1 cellular context compared by ENCODE assay signal in genomic region chr5:10747678-10748622, GRCh38.
TF ChIP-seq lines count a peak whose summit lies in the region.

No MANE protein-coding gene starts in this region.

TF ChIP-seq in HepG2, 621 proteins besides CTCF, POLR2A, EP300 and RAD21 (continued from another document and continues in another):
- no peak for TF ChIP-seq ZBTB40 (IDR thresholded peaks at IDR 0.05)
- TF ChIP-seq ZBTB40 (CRISPR knock-in tag; IDR thresholded peaks at IDR 0.05) = no peak
- no peak for TF ChIP-seq FOXA1 (IDR thresholded peaks at IDR 0.05)
- TF ChIP-seq FOXA1 (CRISPR knock-in tag; IDR thresholded peaks at IDR 0.05) = no peak
- TF ChIP-seq PREB (CRISPR knock-in tag; IDR thresholded peaks at IDR 0.05) = no peak
- TF ChIP-seq SRSF4 (IDR thresholded peaks at IDR 0.05; ENCODE audit: low read depth, low read length, poor library complexity, severe bottlenecking) = no peak
- no peak for TF ChIP-seq KAT8 (CRISPR knock-in tag; IDR thresholded peaks at IDR 0.05)
- no peak for TF ChIP-seq SOX6 (IDR thresholded peaks at IDR 0.05)
- peak; percentile 41; the same call in 1 of the 2 replicates for TF ChIP-seq SOX6 (CRISPR knock-in tag; IDR thresholded peaks at IDR 0.05)
- TF ChIP-seq ZNF460 (CRISPR knock-in tag; IDR thresholded peaks at IDR 0.05; ENCODE audit: borderline replicate concordance) = no peak
- TF ChIP-seq, protein P1, sequence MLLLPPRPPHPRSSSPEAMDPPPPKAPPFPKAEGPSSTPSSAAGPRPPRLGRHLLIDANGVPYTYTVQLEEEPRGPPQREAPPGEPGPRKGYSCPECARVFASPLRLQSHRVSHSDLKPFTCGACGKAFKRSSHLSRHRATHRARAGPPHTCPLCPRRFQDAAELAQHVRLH (CRISPR knock-in tag; IDR thresholded peaks at IDR 0.05; ENCODE audit: borderline replicate concordance, low read depth) = no peak
- TF ChIP-seq, protein P2, sequence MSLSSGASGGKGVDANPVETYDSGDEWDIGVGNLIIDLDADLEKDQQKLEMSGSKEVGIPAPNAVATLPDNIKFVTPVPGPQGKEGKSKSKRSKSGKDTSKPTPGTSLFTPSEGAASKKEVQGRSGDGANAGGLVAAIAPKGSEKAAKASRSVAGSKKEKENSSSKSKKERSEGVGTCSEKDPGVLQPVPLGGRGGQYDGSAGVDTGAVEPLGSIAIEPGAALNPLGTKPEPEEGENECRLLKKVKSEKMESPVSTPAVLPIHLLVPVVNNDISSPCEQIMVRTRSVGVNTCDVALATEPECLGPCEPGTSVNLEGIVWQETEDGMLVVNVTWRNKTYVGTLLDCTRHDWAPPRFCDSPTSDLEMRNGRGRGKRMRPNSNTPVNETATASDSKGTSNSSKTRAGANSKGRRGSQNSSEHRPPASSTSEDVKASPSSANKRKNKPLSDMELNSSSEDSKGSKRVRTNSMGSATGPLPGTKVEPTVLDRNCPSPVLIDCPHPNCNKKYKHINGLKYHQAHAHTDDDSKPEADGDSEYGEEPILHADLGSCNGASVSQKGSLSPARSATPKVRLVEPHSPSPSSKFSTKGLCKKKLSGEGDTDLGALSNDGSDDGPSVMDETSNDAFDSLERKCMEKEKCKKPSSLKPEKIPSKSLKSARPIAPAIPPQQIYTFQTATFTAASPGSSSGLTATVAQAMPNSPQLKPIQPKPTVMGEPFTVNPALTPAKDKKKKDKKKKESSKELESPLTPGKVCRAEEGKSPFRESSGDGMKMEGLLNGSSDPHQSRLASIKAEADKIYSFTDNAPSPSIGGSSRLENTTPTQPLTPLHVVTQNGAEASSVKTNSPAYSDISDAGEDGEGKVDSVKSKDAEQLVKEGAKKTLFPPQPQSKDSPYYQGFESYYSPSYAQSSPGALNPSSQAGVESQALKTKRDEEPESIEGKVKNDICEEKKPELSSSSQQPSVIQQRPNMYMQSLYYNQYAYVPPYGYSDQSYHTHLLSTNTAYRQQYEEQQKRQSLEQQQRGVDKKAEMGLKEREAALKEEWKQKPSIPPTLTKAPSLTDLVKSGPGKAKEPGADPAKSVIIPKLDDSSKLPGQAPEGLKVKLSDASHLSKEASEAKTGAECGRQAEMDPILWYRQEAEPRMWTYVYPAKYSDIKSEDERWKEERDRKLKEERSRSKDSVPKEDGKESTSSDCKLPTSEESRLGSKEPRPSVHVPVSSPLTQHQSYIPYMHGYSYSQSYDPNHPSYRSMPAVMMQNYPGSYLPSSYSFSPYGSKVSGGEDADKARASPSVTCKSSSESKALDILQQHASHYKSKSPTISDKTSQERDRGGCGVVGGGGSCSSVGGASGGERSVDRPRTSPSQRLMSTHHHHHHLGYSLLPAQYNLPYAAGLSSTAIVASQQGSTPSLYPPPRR (CRISPR knock-in tag; IDR thresholded peaks at IDR 0.05; ENCODE audit: borderline replicate concordance) = 0 out of 2 replicates have a peak, but pooled peaks have one; percentile 19
- peak; percentile 49 for TF ChIP-seq ZNF781 (CRISPR knock-in tag; IDR thresholded peaks at IDR 0.05; ENCODE audit: borderline replicate concordance, not compliant biosample characterization)
- 0 out of 2 replicates have a peak, but pooled peaks have one; percentile 18 for TF ChIP-seq ZSCAN9 (CRISPR knock-in tag; IDR thresholded peaks at IDR 0.05; ENCODE audit: borderline replicate concordance)
- TF ChIP-seq TRIM24 (CRISPR knock-in tag; IDR thresholded peaks at IDR 0.05) = no peak
- TF ChIP-seq MED8 (CRISPR knock-in tag; IDR thresholded peaks at IDR 0.05; ENCODE audit: insufficient replicate concordance) = no peak
- TF ChIP-seq, protein P3, sequence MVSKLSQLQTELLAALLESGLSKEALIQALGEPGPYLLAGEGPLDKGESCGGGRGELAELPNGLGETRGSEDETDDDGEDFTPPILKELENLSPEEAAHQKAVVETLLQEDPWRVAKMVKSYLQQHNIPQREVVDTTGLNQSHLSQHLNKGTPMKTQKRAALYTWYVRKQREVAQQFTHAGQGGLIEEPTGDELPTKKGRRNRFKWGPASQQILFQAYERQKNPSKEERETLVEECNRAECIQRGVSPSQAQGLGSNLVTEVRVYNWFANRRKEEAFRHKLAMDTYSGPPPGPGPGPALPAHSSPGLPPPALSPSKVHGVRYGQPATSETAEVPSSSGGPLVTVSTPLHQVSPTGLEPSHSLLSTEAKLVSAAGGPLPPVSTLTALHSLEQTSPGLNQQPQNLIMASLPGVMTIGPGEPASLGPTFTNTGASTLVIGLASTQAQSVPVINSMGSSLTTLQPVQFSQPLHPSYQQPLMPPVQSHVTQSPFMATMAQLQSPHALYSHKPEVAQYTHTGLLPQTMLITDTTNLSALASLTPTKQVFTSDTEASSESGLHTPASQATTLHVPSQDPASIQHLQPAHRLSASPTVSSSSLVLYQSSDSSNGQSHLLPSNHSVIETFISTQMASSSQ (IDR thresholded peaks at IDR 0.05; ENCODE audit: low read depth) = peak; percentile 80
- TF ChIP-seq, protein P3 (CRISPR knock-in tag; IDR thresholded peaks at IDR 0.05; ENCODE audit: borderline replicate concordance) = peak; percentile 89; the same call in 1 of the 2 replicates
- TF ChIP-seq DNMT3B (CRISPR knock-in tag; conservative IDR thresholded peaks at IDR 0.05) = no peak
- TF ChIP-seq GATAD2A (CRISPR knock-in tag; IDR thresholded peaks at IDR 0.05) = 0 out of 2 replicates have a peak, but pooled peaks have one; percentile 30
- TF ChIP-seq NR2F6 (IDR thresholded peaks at IDR 0.05) = peak; percentile 27; the same call in 1 of the 2 replicates
- TF ChIP-seq NR2F6 (CRISPR knock-in tag; IDR thresholded peaks at IDR 0.05) = no peak
- peak; percentile 41 for TF ChIP-seq ASH2L (IDR thresholded peaks at IDR 0.05; ENCODE audit: insufficient read length, low read depth, low read length)
- TF ChIP-seq SATB2 (CRISPR knock-in tag; IDR thresholded peaks at IDR 0.05) = no peak
- no peak for TF ChIP-seq FOXP1 (IDR thresholded peaks at IDR 0.05)
- TF ChIP-seq FOXP1 (CRISPR knock-in tag; IDR thresholded peaks at IDR 0.05) = 0 out of 2 replicates have a peak, but pooled peaks have one; percentile 17
- peak; percentile 22; the same call in 1 of the 2 replicates for TF ChIP-seq HNRNPUL1 (IDR thresholded peaks at IDR 0.05; ENCODE audit: low read depth, low read length)
- TF ChIP-seq ZNF264 (CRISPR knock-in tag; IDR thresholded peaks at IDR 0.05) = 0 out of 2 replicates have a peak, but pooled peaks have one; percentile 38
- no peak for TF ChIP-seq ZNF772 (CRISPR knock-in tag; IDR thresholded peaks at IDR 0.05)
- no peak for TF ChIP-seq NFRKB (IDR thresholded peaks at IDR 0.05)
- TF ChIP-seq RBFOX2 (IDR thresholded peaks at IDR 0.05; ENCODE audit: low read depth, low read length) = peak; percentile 27; the same call in 1 of the 2 replicates
- TF ChIP-seq, protein P4, sequence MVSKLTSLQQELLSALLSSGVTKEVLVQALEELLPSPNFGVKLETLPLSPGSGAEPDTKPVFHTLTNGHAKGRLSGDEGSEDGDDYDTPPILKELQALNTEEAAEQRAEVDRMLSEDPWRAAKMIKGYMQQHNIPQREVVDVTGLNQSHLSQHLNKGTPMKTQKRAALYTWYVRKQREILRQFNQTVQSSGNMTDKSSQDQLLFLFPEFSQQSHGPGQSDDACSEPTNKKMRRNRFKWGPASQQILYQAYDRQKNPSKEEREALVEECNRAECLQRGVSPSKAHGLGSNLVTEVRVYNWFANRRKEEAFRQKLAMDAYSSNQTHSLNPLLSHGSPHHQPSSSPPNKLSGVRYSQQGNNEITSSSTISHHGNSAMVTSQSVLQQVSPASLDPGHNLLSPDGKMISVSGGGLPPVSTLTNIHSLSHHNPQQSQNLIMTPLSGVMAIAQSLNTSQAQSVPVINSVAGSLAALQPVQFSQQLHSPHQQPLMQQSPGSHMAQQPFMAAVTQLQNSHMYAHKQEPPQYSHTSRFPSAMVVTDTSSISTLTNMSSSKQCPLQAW (CRISPR knock-in tag; IDR thresholded peaks at IDR 0.05) = peak; percentile 92
- no peak for TF ChIP-seq TMF1 (CRISPR knock-in tag; IDR thresholded peaks at IDR 0.05; ENCODE audit: low read depth)
- no peak for TF ChIP-seq ZNF362 (CRISPR knock-in tag; IDR thresholded peaks at IDR 0.05; ENCODE audit: borderline replicate concordance)
- peak; percentile 50; the same call in 1 of the 2 replicates for TF ChIP-seq ZBTB7B (CRISPR knock-in tag; IDR thresholded peaks at IDR 0.05)
- 0 out of 2 replicates have a peak, but pooled peaks have one; percentile 24 for TF ChIP-seq IKZF5 (CRISPR knock-in tag; IDR thresholded peaks at IDR 0.05)
